9 cellular contexts compared by ENCODE assay signal in genomic region chr1:109239580-109240068, GRCh38. TPM values are rescaled to one million over a fixed set of nuclear protein-coding genes. Genes with fewer than 3 reads are reported as not detected.
DNase-seq lines count a peak whose midpoint lies in the region; ATAC-seq and TF ChIP-seq lines count a peak whose summit lies in the region.
"Had no signal": no experiment of that assay in that cellular context is flagged by ENCODE, and none has a peak within 500 bp of the region (broad histone marks: within the 10 kb centered on the region; RNA-seq: fewer than 3 reads in every experiment).

No MANE protein-coding gene starts in this region.

- peak; percentile 74 for ATAC-seq in GM19351 (IDR thresholded peaks at IDR 0.05; ENCODE audit: unreplicated experiment)
- ATAC-seq in activated T-cell treated with anti-CD3 and anti-CD28 coated beads, Interleukin-2, amount 50 U/mL, for 4 hours: peak; percentile 66 to 71

- H3K4me1 ChIP-seq in CD4-positive, alpha-beta memory T cell (ENCODE audit: insufficient read depth, low read length): peaks cover 24% of the 10 kb centered on the region
- peaks cover 0 to 22% of the 10 kb centered on the region in 2 donors for H3K4me1 ChIP-seq in right atrium auricular region
- H3K4me1 ChIP-seq in suprapubic skin: peaks cover 40% of the 10 kb centered on the region

- CTCF ChIA-PET in CD4-positive, alpha-beta memory T cell (lab: Charles Lee; ENCODE audit: partially characterized antibody): interaction anchor here (0.8 to 2.0 kb wide), 9 partner anchors 14 to 295 kb away, joined by 3 to 6 read pairs (median 4); partner anchors contain the start of gene SARS1

- H3K27me3 ChIP-seq in CD4-positive, alpha-beta memory T cell (ENCODE audit: insufficient read depth, low read length): no peaks in the 10 kb centered on the region
- H3K27me3 ChIP-seq in right atrium auricular region (no peaks in the 10 kb centered on the region), suprapubic skin (no peaks in the 10 kb centered on the region)

- WGBS in suprapubic skin: 38% methylated on average over 2 of the region's 3 CpGs

- no peak for TF ChIP-seq EP300 in suprapubic skin (IDR thresholded peaks at IDR 0.05)

- H3K9me3 ChIP-seq in CD4-positive, alpha-beta memory T cell (ENCODE audit: control insufficient read depth in 1 of 2, low read length in 2 of 2): no peaks in the 10 kb centered on the region
- H3K9me3 ChIP-seq in right atrium auricular region (no peaks in the 10 kb centered on the region), suprapubic skin (no peaks in the 10 kb centered on the region)

- peak overlapping the region; percentile 42 to 86 (median 63) for H3K27ac Mint-ChIP-seq in CD4-positive, alpha-beta memory T cell
- H3K27ac Mint-ChIP-seq: T-helper 1 cell treated with Interleukin-12 subunit alpha and Interleukin-12 subunit beta and Interleukin-4 antibody, amounts not matched to agents 30 μg/mL and 1 μg/mL, for 36 hours had no signal

- peaks cover 16 to 33% (median 21%) of the 10 kb centered on the region in 4 donors for H3K4me1 Mint-ChIP-seq in CD4-positive, alpha-beta memory T cell
- peaks cover 21% of the 10 kb centered on the region for H3K4me1 Mint-ChIP-seq in activated T-cell treated with anti-CD3 and anti-CD28 coated beads, Interleukin-2, amount 50 U/mL, for 4 hours (ENCODE audit: low read depth)

- no peak overlapping the region for H3K27ac ChIP-seq in CD4-positive, alpha-beta memory T cell (ENCODE audit: low read depth, low read length)
- H3K27ac ChIP-seq in right atrium auricular region (peak overlapping the region in 1 of 2 donors; percentile 63), suprapubic skin (peak overlapping the region; percentile 87)

- intact Hi-C loops in CD4-positive, alpha-beta memory T cell (cut with micrococcal nuclease): no loop called here

- DNase-seq in CD4-positive, alpha-beta memory T cell: peak in 3 of 5 donors; percentile 27 to 36 (median 30)
- peak; percentile 52 for DNase-seq in NB4 (ENCODE audit: low read depth)
- DNase-seq in activated T-cell treated with anti-CD3 and anti-CD28 coated beads, Interleukin-2, amount 50 U/mL, for 4 hours: peak; percentile 18
- peak; percentile 56 for DNase-seq in right atrium auricular region (ENCODE audit: low spot score)
- DNase-seq in suprapubic skin (ENCODE audit: low spot score in 2 of 2): peak in 1 of 2 donors; percentile 71
- no peak for DNase-seq in COR-L47 (lab: John Stamatoyannopoulos, UW)
- DNase-seq in NK-92 treated with Interleukin-12 subunit alpha and Interleukin-12 subunit beta, amount 100 ng/mL, for 24 hours (lab: John Stamatoyannopoulos, UW): no peak

- H3K27me3 Mint-ChIP-seq in CD4-positive, alpha-beta memory T cell: peaks cover 4 to 5% of the 10 kb centered on the region in 2 donors
- H3K27me3 Mint-ChIP-seq in activated T-cell treated with anti-CD3 and anti-CD28 coated beads, Interleukin-2, amount 50 U/mL, for 4 hours (ENCODE audit: low read depth): peaks cover 2% of the 10 kb centered on the region

- peaks cover 30 to 45% of the 10 kb centered on the region in 2 donors for H3K36me3 Mint-ChIP-seq in CD4-positive, alpha-beta memory T cell
- H3K36me3 Mint-ChIP-seq in activated T-cell treated with anti-CD3 and anti-CD28 coated beads, Interleukin-2, amount 50 U/mL, for 4 hours (ENCODE audit: insufficient read depth): peaks cover 30% of the 10 kb centered on the region

- POLR2A ChIA-PET in CD4-positive, alpha-beta memory T cell (lab: Charles Lee; ENCODE audit: partially characterized antibody): interaction anchor here (1.2 to 2.3 kb wide), 4 partner anchors 10 to 159 kb away, joined by 3 to 13 read pairs (median 7); partner anchors contain the start of genes CELSR2, SARS1 and SORT1

- TF ChIP-seq POLR2A in NB4 (IDR thresholded peaks at IDR 0.05; ENCODE audit: extremely low read depth, insufficient read length) (no peak), suprapubic skin (IDR thresholded peaks at IDR 0.05) (no peak)

- peaks cover 0 to 3% (median 0%) of the 10 kb centered on the region in 8 donors for H3K9me3 Mint-ChIP-seq in CD4-positive, alpha-beta memory T cell
- no peaks in the 10 kb centered on the region for H3K9me3 Mint-ChIP-seq in activated T-cell treated with anti-CD3 and anti-CD28 coated beads, Interleukin-2, amount 50 U/mL, for 4 hours
- H3K9me3 Mint-ChIP-seq: T-helper 1 cell treated with Interleukin-12 subunit alpha and Interleukin-12 subunit beta and Interleukin-4 antibody, amounts not matched to agents 30 μg/mL and 1 μg/mL, for 36 hours had no signal

- TF ChIP-seq CTCF in NB4 (IDR thresholded peaks at IDR 0.05; ENCODE audit: low read depth, low read length) (peak; percentile 53), right atrium auricular region (IDR thresholded peaks at IDR 0.05) (peak in 1 of 2 donors; percentile 54), suprapubic skin (IDR thresholded peaks at IDR 0.05) (peak in 1 of 2 donors; percentile 60)

- peaks cover 39% of the 10 kb centered on the region for H3K36me3 ChIP-seq in CD4-positive, alpha-beta memory T cell (ENCODE audit: insufficient read depth, low read length)
- H3K36me3 ChIP-seq in right atrium auricular region (peaks cover 42% of the 10 kb centered on the region), suprapubic skin (peaks cover 48% of the 10 kb centered on the region)

- H3K4me3 Mint-ChIP-seq in CD4-positive, alpha-beta memory T cell: no peak overlapping the region
- no peak overlapping the region for H3K4me3 Mint-ChIP-seq in activated T-cell treated with anti-CD3 and anti-CD28 coated beads, Interleukin-2, amount 50 U/mL, for 4 hours
- H3K4me3 Mint-ChIP-seq: T-helper 1 cell treated with Interleukin-12 subunit alpha and Interleukin-12 subunit beta and Interleukin-4 antibody, amounts not matched to agents 30 μg/mL and 1 μg/mL, for 36 hours had no signal

- H3K4me3 ChIP-seq in CD4-positive, alpha-beta memory T cell (ENCODE audit: low read length in 2 of 2): no peak overlapping the region
- H3K4me3 ChIP-seq in NB4 (ENCODE audit: low read depth, low read length) (no peak overlapping the region), right atrium auricular region (no peak overlapping the region), suprapubic skin (no peak overlapping the region)

RNA-seq across cellular contexts. Expression of gene CELSR2, which starts 9.7 kb away (rescaled TPM):
- total RNA-seq in CD4-positive, alpha-beta memory T cell: 1 to 10 TPM; 2.6 to 3.1 TPM
- under 1 TPM in 1 of 2 donors, not detected in 1; 0.52 TPM for polyA plus RNA-seq in CD4-positive, alpha-beta memory T cell
- 1 to 10 TPM; 1.4 to 2.2 (median 1.5) TPM for total RNA-seq in activated T-cell treated with anti-CD3 and anti-CD28 coated beads, Interleukin-2, amount 50 U/mL, for 4 hours
- 10 to 100 TPM; 20.2 to 23.7 TPM for total RNA-seq in right atrium auricular region
- total RNA-seq in suprapubic skin: 100 to 1,000 TPM; 106 to 145 (median 129) TPM

RNA-seq across cellular contexts. Expression of gene SARS1, which starts 25.9 kb away (rescaled TPM):
- 100 to 1,000 TPM; 178 to 190 TPM for total RNA-seq in CD4-positive, alpha-beta memory T cell
- polyA plus RNA-seq in CD4-positive, alpha-beta memory T cell: 100 to 1,000 TPM; 153 to 199 TPM
- total RNA-seq in activated T-cell treated with anti-CD3 and anti-CD28 coated beads, Interleukin-2, amount 50 U/mL, for 4 hours: 100 to 1,000 TPM; 166 to 207 (median 201) TPM
- 100 to 1,000 TPM; 108 to 130 TPM for total RNA-seq in right atrium auricular region
- total RNA-seq in suprapubic skin: 100 to 1,000 TPM; 144 to 169 (median 160) TPM

RNA-seq across cellular contexts. Expression of gene PSRC1, which starts 43.3 kb away (rescaled TPM):
- under 1 TPM; 0.17 to 0.28 TPM for total RNA-seq in CD4-positive, alpha-beta memory T cell
- polyA plus RNA-seq in CD4-positive, alpha-beta memory T cell: under 1 TPM; 0.18 to 0.31 TPM
- under 1 TPM; 0.24 to 0.51 (median 0.37) TPM for total RNA-seq in activated T-cell treated with anti-CD3 and anti-CD28 coated beads, Interleukin-2, amount 50 U/mL, for 4 hours
- 1 to 10 TPM; 2.2 to 2.4 TPM for total RNA-seq in right atrium auricular region
- 1 to 10 TPM; 1.9 to 6.8 (median 3.7) TPM for total RNA-seq in suprapubic skin

Comparison
In these comparisons a context has a peak if more than half of its experiments do, and no peak if none do; other contexts are left out.
1. DNase-seq: peak in CD4-positive, alpha-beta memory T cell (3 of 5), NB4 (single experiment), activated T-cell treated with anti-CD3 and anti-CD28 coated beads, Interleukin-2, amount 50 U/mL, for 4 hours (single experiment) and right atrium auricular region (single experiment); none in COR-L47 (single experiment) and NK-92 treated with Interleukin-12 subunit alpha and Interleukin-12 subunit beta, amount 100 ng/mL, for 24 hours (single experiment).
2. RNA of gene CELSR2, which starts 9.7 kb away (total RNA-seq): 106 to 145 TPM in suprapubic skin and 20.2 to 23.7 TPM in right atrium auricular region; 2.6 to 3.1 TPM in CD4-positive, alpha-beta memory T cell and 1.4 to 2.2 TPM in activated T-cell treated with anti-CD3 and anti-CD28 coated beads, Interleukin-2, amount 50 U/mL, for 4 hours; every median in the first group is over 4 times any median in the second.